Comparison of ENCODE assay signal across 23 cellular contexts in genomic region chr3:123326531-123326930, GRCh38.
A peak's percentile ranks its signal among the peaks of the same experiment; 100 is the strongest.
DNase-seq lines count a peak whose midpoint lies in the region; ATAC-seq and TF ChIP-seq lines count a peak whose summit lies in the region.
"Had no signal": no experiment of that assay in that cellular context is flagged by ENCODE, and none has a peak within 500 bp of the region (broad histone marks: within the 10 kb centered on the region; RNA-seq: fewer than 3 reads in every experiment).

No MANE protein-coding gene starts in this region.

- H3K4me3 Mint-ChIP-seq in CD14-positive monocyte = no peak overlapping the region
- H3K4me3 Mint-ChIP-seq in dendritic cell treated with granulocyte-macrophage colony-stimulating factor and Interleukin-4, amounts not matched to agents 40 ng/mL and 50 ng/mL, for 4 days = no peak overlapping the region
- H3K4me3 Mint-ChIP-seq in stimulated activated naive B cell treated with anti-CD40 and anti-IgM and Interleukin-4, amounts not matched to agents 10 μg/mL and 1 μg/mL and 100 μg/mL, for 72 hours = no peak overlapping the region
- H3K4me3 Mint-ChIP-seq: GM23338, H9 had no signal

- TF ChIP-seq CTCF in CD14-positive monocyte (IDR thresholded peaks at IDR 0.05) = no peak

- DNase-seq in CD14-positive monocyte (ENCODE audit: low spot score) (peak; percentile 1), right cardiac atrium (peak in 1 of 3 donors; percentile 24), COR-L47 (lab: John Stamatoyannopoulos, UW) (no peak), cerebellar nuclear complex (lab: John Stamatoyannopoulos, UW) (no peak)
- no peak for DNase-seq in stimulated activated naive B cell treated with anti-CD40 and anti-IgM and Interleukin-4, amounts not matched to agents 10 μg/mL and 1 μg/mL and 100 μg/mL, for 72 hours
- DNase-seq: DMS53, H9, Karpas-422, NCI-H1092, NCI-H1436, NCI-H187, NCI-H2081 treated with DMSO at 0.1 percent for 48 hours, NCI-H2171, NCI-H226, NCI-H510A, NCI-H69, RPMI8226, SIG-M5 had no signal

- 60% methylated on average over 6 of the region's 6 CpGs for WGBS in right cardiac atrium

- H3K27me3 ChIP-seq in right cardiac atrium (ENCODE audit: control insufficient read depth, insufficient read depth) = no peaks in the 10 kb centered on the region

- no peaks in the 10 kb centered on the region for H3K4me1 Mint-ChIP-seq in CD14-positive monocyte
- peaks cover 17% of the 10 kb centered on the region for H3K4me1 Mint-ChIP-seq in dendritic cell treated with granulocyte-macrophage colony-stimulating factor and Interleukin-4, amounts not matched to agents 40 ng/mL and 50 ng/mL, for 4 days (ENCODE audit: low read depth)
- peaks cover 9 to 30% of the 10 kb centered on the region in 2 donors for H3K4me1 Mint-ChIP-seq in stimulated activated naive B cell treated with anti-CD40 and anti-IgM and Interleukin-4, amounts not matched to agents 10 μg/mL and 1 μg/mL and 100 μg/mL, for 72 hours

- no peak overlapping the region for H3K4me3 ChIP-seq in right cardiac atrium (ENCODE audit: low read length)
- H3K4me3 ChIP-seq: GM23338, SK-N-MC had no signal

- H3K27ac Mint-ChIP-seq in CD14-positive monocyte = peak overlapping the region in 1 of 7 donors; percentile 24
- H3K27ac Mint-ChIP-seq in dendritic cell treated with granulocyte-macrophage colony-stimulating factor and Interleukin-4, amounts not matched to agents 40 ng/mL and 50 ng/mL, for 4 days = peak overlapping the region; percentile 10
- H3K27ac Mint-ChIP-seq in stimulated activated naive B cell treated with anti-CD40 and anti-IgM and Interleukin-4, amounts not matched to agents 10 μg/mL and 1 μg/mL and 100 μg/mL, for 72 hours = peak overlapping the region; percentile 68
- H3K27ac Mint-ChIP-seq: GM23338, H9 had no signal

- H3K9me3 ChIP-seq in right cardiac atrium (ENCODE audit: control insufficient read depth, low read length) = no peaks in the 10 kb centered on the region

- peaks cover 6 to 11% (median 7%) of the 10 kb centered on the region in 3 donors for H3K27me3 Mint-ChIP-seq in CD14-positive monocyte (ENCODE audit: low read depth in 3 of 3)
- H3K27me3 Mint-ChIP-seq in dendritic cell treated with granulocyte-macrophage colony-stimulating factor and Interleukin-4, amounts not matched to agents 40 ng/mL and 50 ng/mL, for 4 days = peaks cover 8% of the 10 kb centered on the region
- peaks cover 14 to 20% of the 10 kb centered on the region in 2 donors for H3K27me3 Mint-ChIP-seq in stimulated activated naive B cell treated with anti-CD40 and anti-IgM and Interleukin-4, amounts not matched to agents 10 μg/mL and 1 μg/mL and 100 μg/mL, for 72 hours

- peak overlapping the region; percentile 30 for H3K27ac ChIP-seq in right cardiac atrium (ENCODE audit: low read length)
- H3K27ac ChIP-seq: SK-N-MC had no signal

- H3K4me1 ChIP-seq in right cardiac atrium (ENCODE audit: control insufficient read depth, insufficient read depth, low read length) = peaks cover 2% of the 10 kb centered on the region

- ATAC-seq in right cardiac atrium (no peak), GM19452 (IDR thresholded peaks at IDR 0.05; ENCODE audit: unreplicated experiment) (no peak)
- peak; percentile 48 to 53 for ATAC-seq in stimulated activated naive B cell treated with anti-CD40 and anti-IgM and Interleukin-4, amounts not matched to agents 10 μg/mL and 1 μg/mL and 100 μg/mL, for 72 hours (replicated peaks)
- ATAC-seq: GM23338, HepG2 had no signal

- intact Hi-C loops in CD14-positive monocyte (cut with micrococcal nuclease) = no loop called here
- intact Hi-C loops in dendritic cell treated with granulocyte-macrophage colony-stimulating factor and Interleukin-4, amounts not matched to agents 40 ng/mL and 50 ng/mL, for 4 days (cut with micrococcal nuclease) = no loop called here
- intact Hi-C loops in right cardiac atrium (cut with DNase I) = loop anchor here (5.0 to 10.0 kb wide), 5 partner anchors 121 to 236 kb away; partner anchors contain the start of gene ADCY5 (in 1 of the 4)

- no peaks in the 10 kb centered on the region for H3K36me3 Mint-ChIP-seq in CD14-positive monocyte
- no peaks in the 10 kb centered on the region for H3K36me3 Mint-ChIP-seq in dendritic cell treated with granulocyte-macrophage colony-stimulating factor and Interleukin-4, amounts not matched to agents 40 ng/mL and 50 ng/mL, for 4 days (ENCODE audit: low read depth)
- H3K36me3 Mint-ChIP-seq in stimulated activated naive B cell treated with anti-CD40 and anti-IgM and Interleukin-4, amounts not matched to agents 10 μg/mL and 1 μg/mL and 100 μg/mL, for 72 hours = peaks cover 0 to 3% of the 10 kb centered on the region in 2 donors

- no peaks in the 10 kb centered on the region for H3K9me3 Mint-ChIP-seq in CD14-positive monocyte
- no peaks in the 10 kb centered on the region for H3K9me3 Mint-ChIP-seq in dendritic cell treated with granulocyte-macrophage colony-stimulating factor and Interleukin-4, amounts not matched to agents 40 ng/mL and 50 ng/mL, for 4 days
- no peaks in the 10 kb centered on the region for H3K9me3 Mint-ChIP-seq in stimulated activated naive B cell treated with anti-CD40 and anti-IgM and Interleukin-4, amounts not matched to agents 10 μg/mL and 1 μg/mL and 100 μg/mL, for 72 hours
- H3K9me3 Mint-ChIP-seq: GM23338, H9 had no signal

Comparison
In these comparisons a context has a peak if more than half of its experiments do, and no peak if none do; other contexts are left out.
1. ATAC-seq: peak in stimulated activated naive B cell treated with anti-CD40 and anti-IgM and Interleukin-4, amounts not matched to agents 10 μg/mL and 1 μg/mL and 100 μg/mL, for 72 hours (2 of 2); none in right cardiac atrium (0 of 2) and GM19452 (single experiment).
2. intact Hi-C loops: an anchor here in right cardiac atrium (5.0 to 10.0 kb wide); none called in CD14-positive monocyte and dendritic cell treated with granulocyte-macrophage colony-stimulating factor and Interleukin-4, amounts not matched to agents 40 ng/mL and 50 ng/mL, for 4 days.